Comparison of ENCODE assay signal across 2 cellular contexts in genomic region chr11:111521132-111521531, GRCh38.
TF ChIP-seq lines count a peak whose summit lies in the region.

No MANE protein-coding gene starts in this region.

TF ChIP-seq in SK-N-SH, 30 proteins besides CTCF, POLR2A, EP300 and RAD21 (continued from another document and continues in another):
- TF ChIP-seq JUND (IDR thresholded peaks at IDR 0.05) (peak; percentile 74), RXRA (IDR thresholded peaks at IDR 0.05; ENCODE audit: borderline replicate concordance, low read depth) (peak; percentile 44; the same call in 1 of the 2 replicates), MXI1 (IDR thresholded peaks at IDR 0.05; ENCODE audit: low read depth, low read length) (no peak), NFIC (IDR thresholded peaks at IDR 0.05; ENCODE audit: borderline replicate concordance) (peak; percentile 81), CHD2 (IDR thresholded peaks at IDR 0.05; ENCODE audit: low read length, partially characterized antibody) (no peak), MEF2A (IDR thresholded peaks at IDR 0.05; ENCODE audit: borderline replicate concordance, low read depth) (peak; percentile 93), GATA2 (CRISPR knock-in tag; IDR thresholded peaks at IDR 0.05) (no peak), REST (IDR thresholded peaks at IDR 0.05; ENCODE audit: low read depth, low read length) (no peak), SIN3A (IDR thresholded peaks at IDR 0.05; ENCODE audit: borderline replicate concordance, low read depth, low read length) (no peak), ZBTB33 (IDR thresholded peaks at IDR 0.05; ENCODE audit: borderline replicate concordance, low read depth) (no peak), RFX5 (IDR thresholded peaks at IDR 0.05; ENCODE audit: low read length) (no peak), IRF3 (IDR thresholded peaks at IDR 0.05; ENCODE audit: low read depth, low read length) (no peak), TAF1 (IDR thresholded peaks at IDR 0.05; ENCODE audit: borderline replicate concordance, low read depth, low read length) (no peak), FOXM1 (IDR thresholded peaks at IDR 0.05; ENCODE audit: low read depth) (no peak), MAX (IDR thresholded peaks at IDR 0.05; ENCODE audit: low read depth) (no peak), SMC3 (IDR thresholded peaks at IDR 0.05; ENCODE audit: low read depth, low read length) (no peak), RCOR1 (IDR thresholded peaks at IDR 0.05; ENCODE audit: low read length) (no peak), YY1 (IDR thresholded peaks at IDR 0.05; ENCODE audit: low read depth) (no peak), GABPA (IDR thresholded peaks at IDR 0.05; ENCODE audit: low read depth) (no peak), FOXJ3 (CRISPR knock-in tag; IDR thresholded peaks at IDR 0.05) (no peak), ELF1 (IDR thresholded peaks at IDR 0.05) (no peak), FOSL2 (IDR thresholded peaks at IDR 0.05; ENCODE audit: borderline replicate concordance, low read depth) (peak; percentile 56; the same call in 1 of the 2 replicates), TCF12 (IDR thresholded peaks at IDR 0.05) (peak; percentile 74)
- TF ChIP-seq, protein P1, sequence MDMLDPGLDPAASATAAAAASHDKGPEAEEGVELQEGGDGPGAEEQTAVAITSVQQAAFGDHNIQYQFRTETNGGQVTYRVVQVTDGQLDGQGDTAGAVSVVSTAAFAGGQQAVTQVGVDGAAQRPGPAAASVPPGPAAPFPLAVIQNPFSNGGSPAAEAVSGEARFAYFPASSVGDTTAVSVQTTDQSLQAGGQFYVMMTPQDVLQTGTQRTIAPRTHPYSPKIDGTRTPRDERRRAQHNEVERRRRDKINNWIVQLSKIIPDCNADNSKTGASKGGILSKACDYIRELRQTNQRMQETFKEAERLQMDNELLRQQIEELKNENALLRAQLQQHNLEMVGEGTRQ (IDR thresholded peaks at IDR 0.05; ENCODE audit: borderline replicate concordance, low read depth, low read length): no peak
- TF ChIP-seq, protein P2, sequence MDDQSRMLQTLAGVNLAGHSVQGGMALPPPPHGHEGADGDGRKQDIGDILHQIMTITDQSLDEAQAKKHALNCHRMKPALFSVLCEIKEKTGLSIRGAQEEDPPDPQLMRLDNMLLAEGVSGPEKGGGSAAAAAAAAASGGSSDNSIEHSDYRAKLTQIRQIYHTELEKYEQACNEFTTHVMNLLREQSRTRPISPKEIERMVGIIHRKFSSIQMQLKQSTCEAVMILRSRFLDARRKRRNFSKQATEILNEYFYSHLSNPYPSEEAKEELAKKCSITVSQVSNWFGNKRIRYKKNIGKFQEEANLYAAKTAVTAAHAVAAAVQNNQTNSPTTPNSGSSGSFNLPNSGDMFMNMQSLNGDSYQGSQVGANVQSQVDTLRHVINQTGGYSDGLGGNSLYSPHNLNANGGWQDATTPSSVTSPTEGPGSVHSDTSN (IDR thresholded peaks at IDR 0.05): peak; percentile 66

TF ChIP-seq in GM12891, 5 proteins besides CTCF, POLR2A, EP300 and RAD21 (continued from another document):
- TF ChIP-seq TAF1 (IDR thresholded peaks at IDR 0.05; ENCODE audit: low read depth, low read length): no peak
- TF ChIP-seq SPI1 (IDR thresholded peaks at IDR 0.05; ENCODE audit: low read depth, low read length): no peak
- TF ChIP-seq POU2F2 (IDR thresholded peaks at IDR 0.05; ENCODE audit: low read depth, low read length): no peak
- TF ChIP-seq PAX5 (IDR thresholded peaks at IDR 0.05; ENCODE audit: insufficient read depth, low read length, severe bottlenecking): no peak
